In genomic region chr3:69751118-69751517, GRCh38 we compare ENCODE assay signal across 24 cellular contexts. TPM values are rescaled to one million over a fixed set of nuclear protein-coding genes. Genes with fewer than 3 reads are reported as not detected.
DNase-seq lines count a peak whose midpoint lies in the region; ATAC-seq, FAIRE-seq and TF ChIP-seq lines count a peak whose summit lies in the region.
"Had no signal": no experiment of that assay in that cellular context is flagged by ENCODE, and none has a peak within 500 bp of the region (broad histone marks: within the 10 kb centered on the region; RNA-seq: fewer than 3 reads in every experiment).

No MANE protein-coding gene starts in this region.

- H3K9me3 Mint-ChIP-seq in stimulated activated effector memory CD8-positive, alpha-beta T cell treated with anti-CD3 and anti-CD28 coated beads, Interleukin-12 subunit alpha, Interleukin-12 subunit beta, amount 100 ng/mL, for 72 hours = peaks cover 3% of the 10 kb centered on the region
- H3K9me3 Mint-ChIP-seq: activated CD4-positive, alpha-beta T cell treated with anti-CD3 and anti-CD28 coated beads, Interleukin-2, amount 10 ng/mL, durations not matched to agents 24 days and 14 days; activated naive CD8-positive, alpha-beta T cell treated with anti-CD3 and anti-CD28 coated beads for 36 hours; activated T-helper 2 cell treated with anti-CD3 and anti-CD28 coated beads, Interferon-gamma antibody, Interleukin-2, Interleukin-4, amounts not matched to agents 10 μg/mL and 5 μg/mL and 100 μg/mL, durations not matched to agents 14 hours and 24 hours and 36 hours had no signal

- H3K36me3 ChIP-seq in esophagus squamous epithelium (no peaks in the 10 kb centered on the region), mesenchymal stem cell (ENCODE audit: control insufficient read depth in 1 of 2, insufficient read depth in 2 of 2, low read depth in 1 of 2, low read length in 2 of 2) (peaks cover 0 to 6% of the 10 kb centered on the region in 2 experiments), testis (ENCODE audit: low read depth, missing control alignments) (no peaks in the 10 kb centered on the region)
- H3K36me3 ChIP-seq: MG63 had no signal

- DNase-seq in HTR-8/SVneo (ENCODE audit: insufficient read length, low spot score) = no peak
- DNase-seq in esophagus squamous epithelium (lab: John Stamatoyannopoulos, UW) = no peak
- DNase-seq in mesenchymal stem cell = no peak
- DNase-seq in testis = peak; percentile 38
- no peak for DNase-seq in retina
- DNase-seq in COR-L47 (lab: John Stamatoyannopoulos, UW) = no peak
- DNase-seq in stimulated activated effector memory CD8-positive, alpha-beta T cell treated with anti-CD3 and anti-CD28 coated beads, Interleukin-12 subunit alpha, Interleukin-12 subunit beta, amount 100 ng/mL, for 72 hours (ENCODE audit: low spot score in 2 of 2) = no peak
- DNase-seq: activated CD4-positive, alpha-beta T cell treated with anti-CD3 and anti-CD28 coated beads, Interleukin-2, amount 10 ng/mL, durations not matched to agents 24 days and 14 days; activated naive CD8-positive, alpha-beta T cell treated with anti-CD3 and anti-CD28 coated beads for 36 hours; CD4-positive, CD25-positive, alpha-beta regulatory T cell; DMS153; GF-D8; hippocampal formation; islet precursor cell; mesendoderm; MG63; natural killer cell; stimulated activated naive CD8-positive, alpha-beta T cell treated with anti-CD3 and anti-CD28 coated beads, Interleukin-15, Interleukin-2, amounts not matched to agents 100 U/mL and 50 U/mL, for 24 hours had no signal

- H3K79me1 ChIP-seq in mesenchymal stem cell (replicated peaks; ENCODE audit: low read length, poor library complexity, severe bottlenecking) = peaks cover 36% of the 10 kb centered on the region

- H3K27ac ChIP-seq in esophagus squamous epithelium (peak overlapping the region in 3 of 4 donors; percentile 20 to 62 (median 50)), mesenchymal stem cell (ENCODE audit: low read length, poor library complexity, severe bottlenecking) (no peak overlapping the region), testis (peak overlapping the region; percentile 33 to 43)

- WGBS in esophagus squamous epithelium, 2 donors = 58% methylated on average over 1 of the region's 1 CpG
- WGBS in mesenchymal stem cell = 83% methylated on average over 1 of the region's 1 CpG
- WGBS in testis, 2 donors = 46 to 56% methylated on average over 1 of the region's 1 CpG

- no peaks in the 10 kb centered on the region for H3K36me3 Mint-ChIP-seq in stimulated activated effector memory CD8-positive, alpha-beta T cell treated with anti-CD3 and anti-CD28 coated beads, Interleukin-12 subunit alpha, Interleukin-12 subunit beta, amount 100 ng/mL, for 72 hours
- H3K36me3 Mint-ChIP-seq: activated naive CD8-positive, alpha-beta T cell treated with anti-CD3 and anti-CD28 coated beads for 36 hours; CD4-positive, CD25-positive, alpha-beta regulatory T cell; natural killer cell had no signal

- H3K9me3 ChIP-seq in esophagus squamous epithelium (no peaks in the 10 kb centered on the region), mesenchymal stem cell (ENCODE audit: control insufficient read depth, low read length) (peaks cover 2% of the 10 kb centered on the region), testis (no peaks in the 10 kb centered on the region)
- H3K9me3 ChIP-seq: MG63 had no signal

- no peak overlapping the region for H3K4me3 ChIP-seq in esophagus squamous epithelium
- H3K4me3 ChIP-seq in mesenchymal stem cell (ENCODE audit: insufficient read depth in 1 of 2, low read depth in 1 of 2, low read length in 2 of 2) = no peak overlapping the region
- H3K4me3 ChIP-seq in testis = no peak overlapping the region
- H3K4me3 ChIP-seq: MG63, skin epidermis had no signal

- TF ChIP-seq POLR2A in esophagus squamous epithelium (IDR thresholded peaks at IDR 0.05) (no peak), testis (IDR thresholded peaks at IDR 0.05) (no peak)

- H2AK5ac ChIP-seq in mesenchymal stem cell (ENCODE audit: low read length, severe bottlenecking) = no peak overlapping the region

- H3K27me3 ChIP-seq in esophagus squamous epithelium (no peaks in the 10 kb centered on the region), mesenchymal stem cell (ENCODE audit: control insufficient read depth in 1 of 2, insufficient read depth in 1 of 2, low read length in 2 of 2) (no peaks in the 10 kb centered on the region), testis (no peaks in the 10 kb centered on the region)
- H3K27me3 ChIP-seq: MG63 had no signal

- H3K23ac ChIP-seq in mesenchymal stem cell (ENCODE audit: low read length in 2 of 2) = no peak overlapping the region

- TF ChIP-seq CTCF in esophagus squamous epithelium (IDR thresholded peaks at IDR 0.05) (no peak), testis (IDR thresholded peaks at IDR 0.05) (no peak)

- H4K91ac ChIP-seq in mesenchymal stem cell (ENCODE audit: low read length) = no peak overlapping the region

- H3K14ac ChIP-seq in mesenchymal stem cell (ENCODE audit: low read length in 2 of 2) = no peak overlapping the region

- ATAC-seq in GM18858 (IDR thresholded peaks at IDR 0.05; ENCODE audit: unreplicated experiment) = no peak
- ATAC-seq in stimulated activated effector memory CD8-positive, alpha-beta T cell treated with anti-CD3 and anti-CD28 coated beads, Interleukin-12 subunit alpha, Interleukin-12 subunit beta, amount 100 ng/mL, for 72 hours = no peak
- ATAC-seq: natural killer cell; stimulated activated naive CD8-positive, alpha-beta T cell treated with anti-CD3 and anti-CD28 coated beads, Interleukin-15, Interleukin-2, amounts not matched to agents 100 U/mL and 50 U/mL, for 24 hours had no signal

- peak; percentile 4 for FAIRE-seq in HTR-8/SVneo (lab: Jason Lieb, UNC)
- FAIRE-seq: colon, TTC549 had no signal

- H3K4ac ChIP-seq in mesenchymal stem cell (ENCODE audit: low read depth in 1 of 2, low read length in 2 of 2) = peak overlapping the region in 1 of 2 experiments; percentile 75

- no peak overlapping the region for H4K8ac ChIP-seq in mesenchymal stem cell (ENCODE audit: low read length)

- H3K4me2 ChIP-seq in mesenchymal stem cell (ENCODE audit: low read length, poor library complexity, severe bottlenecking) = no peak overlapping the region

- H2BK15ac ChIP-seq in mesenchymal stem cell (ENCODE audit: low read depth, poor library complexity, severe bottlenecking) = no peak overlapping the region

- peaks cover 6 to 50% (median 15%) of the 10 kb centered on the region in 3 donors for H3K4me1 ChIP-seq in esophagus squamous epithelium
- H3K4me1 ChIP-seq in mesenchymal stem cell (ENCODE audit: control insufficient read depth, insufficient read depth, low read depth, low read length) = peaks cover 2% of the 10 kb centered on the region
- H3K4me1 ChIP-seq in testis = peaks cover 23% of the 10 kb centered on the region

- no peak overlapping the region for H2BK120ac ChIP-seq in mesenchymal stem cell (ENCODE audit: low read depth, low read length)

- H3K27ac Mint-ChIP-seq in stimulated activated effector memory CD8-positive, alpha-beta T cell treated with anti-CD3 and anti-CD28 coated beads, Interleukin-12 subunit alpha, Interleukin-12 subunit beta, amount 100 ng/mL, for 72 hours = no peak overlapping the region
- H3K27ac Mint-ChIP-seq: activated CD4-positive, alpha-beta T cell treated with anti-CD3 and anti-CD28 coated beads, Interleukin-2, amount 10 ng/mL, durations not matched to agents 24 days and 14 days; activated naive CD8-positive, alpha-beta T cell treated with anti-CD3 and anti-CD28 coated beads for 36 hours; activated T-helper 2 cell treated with anti-CD3 and anti-CD28 coated beads, Interferon-gamma antibody, Interleukin-2, Interleukin-4, amounts not matched to agents 10 μg/mL and 5 μg/mL and 100 μg/mL, durations not matched to agents 14 hours and 24 hours and 36 hours; brain; CD4-positive, CD25-positive, alpha-beta regulatory T cell; natural killer cell had no signal

- H3K4me1 Mint-ChIP-seq in stimulated activated effector memory CD8-positive, alpha-beta T cell treated with anti-CD3 and anti-CD28 coated beads, Interleukin-12 subunit alpha, Interleukin-12 subunit beta, amount 100 ng/mL, for 72 hours = no peaks in the 10 kb centered on the region
- H3K4me1 Mint-ChIP-seq: activated CD4-positive, alpha-beta T cell treated with anti-CD3 and anti-CD28 coated beads, Interleukin-2, amount 10 ng/mL, durations not matched to agents 24 days and 14 days; CD4-positive, CD25-positive, alpha-beta regulatory T cell; natural killer cell had no signal

- H3K4me3 Mint-ChIP-seq in stimulated activated effector memory CD8-positive, alpha-beta T cell treated with anti-CD3 and anti-CD28 coated beads, Interleukin-12 subunit alpha, Interleukin-12 subunit beta, amount 100 ng/mL, for 72 hours = no peak overlapping the region
- H3K4me3 Mint-ChIP-seq: activated CD4-positive, alpha-beta T cell treated with anti-CD3 and anti-CD28 coated beads, Interleukin-2, amount 10 ng/mL, durations not matched to agents 24 days and 14 days; activated naive CD8-positive, alpha-beta T cell treated with anti-CD3 and anti-CD28 coated beads for 36 hours; brain; CD4-positive, CD25-positive, alpha-beta regulatory T cell; natural killer cell had no signal

- H3K18ac ChIP-seq in mesenchymal stem cell (ENCODE audit: low read depth in 1 of 2, low read length in 2 of 2) = no peak overlapping the region

- H2AFZ ChIP-seq in mesenchymal stem cell (ENCODE audit: low read depth, low read length) = no peak overlapping the region

- H2BK12ac ChIP-seq in mesenchymal stem cell (ENCODE audit: low read length in 2 of 2) = no peak overlapping the region

- peak overlapping the region; percentile 59 for H3K9ac ChIP-seq in mesenchymal stem cell (ENCODE audit: low read length)

- no peak overlapping the region for H2BK5ac ChIP-seq in mesenchymal stem cell (ENCODE audit: low read depth, low read length, poor library complexity, severe bottlenecking)

- intact Hi-C loops in esophagus squamous epithelium (cut with DNase I) = no loop called here
- intact Hi-C loops in testis (cut with DNase I; ENCODE audit: low total_unique reads) = no loop called here

RNA-seq across cellular contexts. Expression of gene MITF, which starts 11.9 kb away (rescaled TPM):
- 10 to 100 TPM in 2 of 4 donors, 1 to 10 TPM in 2; 1.6 to 22.5 (median 6.6) TPM for total RNA-seq in esophagus squamous epithelium
- polyA plus RNA-seq in mesenchymal stem cell (2013, experiment 1 of 2) = 20.7 TPM
- polyA plus RNA-seq in mesenchymal stem cell (2013, experiment 2 of 2) = 20.9 TPM
- 1 to 10 TPM; 5.5 to 9.0 TPM for total RNA-seq in testis
- 5.8 TPM for polyA plus RNA-seq in testis (ENCODE audit: insufficient read depth, low read depth, low replicate concordance)
- polyA plus RNA-seq: CD4-positive, CD25-positive, alpha-beta regulatory T cell had no signal
